In genomic region chr4:37216209-37216608, GRCh38 we compare ENCODE assay signal across 12 cellular contexts. TPM values are rescaled to one million over a fixed set of nuclear protein-coding genes. Genes with fewer than 3 reads are reported as not detected.
"Had no signal": no experiment of that assay in that cellular context is flagged by ENCODE, and none has a peak within 500 bp of the region (broad histone marks: within the 10 kb centered on the region; RNA-seq: fewer than 3 reads in every experiment).

No MANE protein-coding gene starts in this region.

- H3K4me1 ChIP-seq: HAP-1 had no signal

- H3K9me3 ChIP-seq: HAP-1 had no signal

- H3K4me1 Mint-ChIP-seq: H9 had no signal

- ATAC-seq: GM23338, HCT116 had no signal

- H3K9ac ChIP-seq: GM23248 had no signal

- H3K27ac ChIP-seq: GM23248 had no signal

- FAIRE-seq: H1, H54 had no signal

- H3K36me3 ChIP-seq: HAP-1 had no signal

- H3K4me3 ChIP-seq: GM23248, GM23338, HAP-1 had no signal

- H3K9me3 Mint-ChIP-seq: GM23338, H9 had no signal

- H3K27ac Mint-ChIP-seq: GM23338, H9, HFFc6 had no signal

- DNase-seq: GM23248, GOT3, H7, H9, HCEC 1CT, HFFc6 had no signal

- H3K4me2 ChIP-seq: GM23338 had no signal

- H2AFZ ChIP-seq: GM23248, GM23338 had no signal

- H3K4me3 Mint-ChIP-seq: GM23338, H9, HFFc6 had no signal

RNA-seq across cellular contexts. Expression of gene NWD2, which starts 28.3 kb away (rescaled TPM):
- total RNA-seq: GM23248, H1, H4, H9, HFFc6 had no signal
- polyA plus RNA-seq: GM23248, GM23338 had no signal
